ENCODE assay signal across 16 cellular contexts in genomic region chr3:152317184-152317583, GRCh38. TPM values are rescaled to one million over a fixed set of nuclear protein-coding genes. Genes with fewer than 3 reads are reported as not detected.
DNase-seq lines count a peak whose midpoint lies in the region; ATAC-seq and TF ChIP-seq lines count a peak whose summit lies in the region.
"Had no signal": no experiment of that assay in that cellular context is flagged by ENCODE, and none has a peak within 500 bp of the region (broad histone marks: within the 10 kb centered on the region; RNA-seq: fewer than 3 reads in every experiment).

No MANE protein-coding gene starts in this region.

- H3K4me1 Mint-ChIP-seq in T-helper 17 cell = peaks cover 62% of the 10 kb centered on the region
- peaks cover 61 to 100% (median 97%) of the 10 kb centered on the region in 7 donors for H3K4me1 Mint-ChIP-seq in naive thymus-derived CD4-positive, alpha-beta T cell

- H3K9me3 ChIP-seq in left ventricle myocardium inferior (replicated peaks) (no peaks in the 10 kb centered on the region), T-helper 17 cell (ENCODE audit: control insufficient read depth, low read length, poor library complexity, severe bottlenecking) (no peaks in the 10 kb centered on the region), vagina (no peaks in the 10 kb centered on the region)
- H3K9me3 ChIP-seq in naive thymus-derived CD4-positive, alpha-beta T cell (ENCODE audit: control insufficient read depth in 2 of 3, low read length in 3 of 3) = no peaks in the 10 kb centered on the region

- H3K4me1 ChIP-seq in left ventricle myocardium inferior = peaks cover 92% of the 10 kb centered on the region
- peaks cover 52 to 61% of the 10 kb centered on the region in 2 donors for H3K4me1 ChIP-seq in naive thymus-derived CD4-positive, alpha-beta T cell (ENCODE audit: control insufficient read depth in 2 of 2, insufficient read depth in 2 of 2, low read length in 2 of 2)
- peaks cover 69% of the 10 kb centered on the region for H3K4me1 ChIP-seq in vagina

- H3K36me3 ChIP-seq in left ventricle myocardium inferior (no peaks in the 10 kb centered on the region), vagina (no peaks in the 10 kb centered on the region)
- H3K36me3 ChIP-seq in naive thymus-derived CD4-positive, alpha-beta T cell (ENCODE audit: control insufficient read depth in 2 of 3, insufficient read depth in 3 of 3, low read length in 3 of 3) = peaks cover 0 to 4% (median 3%) of the 10 kb centered on the region in 3 experiments

- POLR2A ChIA-PET in naive thymus-derived CD4-positive, alpha-beta T cell (lab: Charles Lee) = interaction anchor here (0.6 to 1.1 kb wide), 4 partner anchors 14 to 123 kb away, joined by 3 to 5 read pairs (median 3); no protein-coding TSS in a partner anchor

- peak overlapping the region; percentile 9 for H3K4me3 ChIP-seq in left ventricle myocardium inferior
- no peak overlapping the region for H3K4me3 ChIP-seq in naive thymus-derived CD4-positive, alpha-beta T cell (ENCODE audit: low read length)
- H3K4me3 ChIP-seq in vagina = no peak overlapping the region
- H3K4me3 ChIP-seq: PC-9 had no signal

- ATAC-seq in T-helper 17 cell (no peak), GM19463 (IDR thresholded peaks at IDR 0.05; ENCODE audit: unreplicated experiment) (no peak)
- ATAC-seq in naive thymus-derived CD4-positive, alpha-beta T cell = no peak

- H3K27me3 ChIP-seq in left ventricle myocardium inferior (ENCODE audit: low read depth) = no peaks in the 10 kb centered on the region
- no peaks in the 10 kb centered on the region for H3K27me3 ChIP-seq in naive thymus-derived CD4-positive, alpha-beta T cell (ENCODE audit: control insufficient read depth in 2 of 2, insufficient read depth in 2 of 2, low read length in 2 of 2)
- H3K27me3 ChIP-seq in vagina = no peaks in the 10 kb centered on the region

- TF ChIP-seq CTCF in left ventricle myocardium inferior (IDR thresholded peaks at IDR 0.05; ENCODE audit: borderline replicate concordance) = no peak
- TF ChIP-seq CTCF in vagina (IDR thresholded peaks at IDR 0.05) = no peak

- TF ChIP-seq POLR2A in vagina (IDR thresholded peaks at IDR 0.05) = no peak

- H3K9me3 Mint-ChIP-seq in naive thymus-derived CD4-positive, alpha-beta T cell = no peaks in the 10 kb centered on the region
- H3K9me3 Mint-ChIP-seq: T-helper 1 cell treated with Interleukin-12 subunit alpha and Interleukin-12 subunit beta and Interleukin-4 antibody, amounts not matched to agents 30 μg/mL and 1 μg/mL, for 36 hours had no signal

- CTCF ChIA-PET in naive thymus-derived CD4-positive, alpha-beta T cell (lab: Charles Lee) = no interaction called here

- intact Hi-C loops in left ventricle myocardium inferior (cut with micrococcal nuclease) = no loop called here
- intact Hi-C loops in cardiac septum (cut with DNase I) = loop anchor here (5.0 kb wide), 1 partner anchor 50 kb away; the partner anchor contains the start of gene MBNL1
- intact Hi-C loops in naive thymus-derived CD4-positive, alpha-beta T cell (cut with micrococcal nuclease) = no loop called here
- intact Hi-C loops in vagina (cut with DNase I) = no loop called here

- H3K36me3 Mint-ChIP-seq in T-helper 17 cell (ENCODE audit: low read depth) = peaks cover 3% of the 10 kb centered on the region
- H3K36me3 Mint-ChIP-seq in naive thymus-derived CD4-positive, alpha-beta T cell = peaks cover 0 to 38% (median 20%) of the 10 kb centered on the region in 5 donors

- no peaks in the 10 kb centered on the region for H3K27me3 Mint-ChIP-seq in T-helper 17 cell
- no peaks in the 10 kb centered on the region for H3K27me3 Mint-ChIP-seq in naive thymus-derived CD4-positive, alpha-beta T cell

- DNase-seq in left ventricle myocardium inferior (no peak), cardiac septum (ENCODE audit: low spot score) (no peak), T-helper 17 cell (no peak), vagina (ENCODE audit: extremely low spot score in 2 of 2) (no peak), A172 (ENCODE audit: low spot score) (no peak)
- DNase-seq in naive thymus-derived CD4-positive, alpha-beta T cell = no peak
- DNase-seq in activated CD4-positive, alpha-beta T cell treated with anti-CD3 and anti-CD28 coated beads, Interleukin-2, amount 50 U/mL, for 48 hours = no peak
- DNase-seq: activated CD4-positive, alpha-beta T cell treated with anti-CD3 and anti-CD28 coated beads for 4 hours; effector memory CD4-positive, alpha-beta T cell; GF-D8; kidney; stimulated activated CD4-positive, alpha-beta T cell treated with anti-CD3 and anti-CD28 coated beads, Interleukin-2, amount 100 ng/mL, for 48 hours had no signal

- H3K27ac Mint-ChIP-seq in T-helper 17 cell = peak overlapping the region; percentile 94
- H3K27ac Mint-ChIP-seq in naive thymus-derived CD4-positive, alpha-beta T cell = peak overlapping the region in 6 of 9 donors; percentile 48 to 80 (median 62)

- H3K27ac ChIP-seq in left ventricle myocardium inferior (replicated peaks) (peak overlapping the region; percentile 76), vagina (peak overlapping the region; percentile 69)
- H3K27ac ChIP-seq in naive thymus-derived CD4-positive, alpha-beta T cell (ENCODE audit: low read depth, low read length) = peak overlapping the region; percentile 15
- H3K27ac ChIP-seq: C4-2B, PC-9 had no signal

- no peak overlapping the region for H3K4me3 Mint-ChIP-seq in T-helper 17 cell
- H3K4me3 Mint-ChIP-seq in naive thymus-derived CD4-positive, alpha-beta T cell = peak overlapping the region in 8 of 10 donors; percentile 5 to 64 (median 48)
- H3K4me3 Mint-ChIP-seq: T-helper 1 cell treated with Interleukin-12 subunit alpha and Interleukin-12 subunit beta and Interleukin-4 antibody, amounts not matched to agents 30 μg/mL and 1 μg/mL, for 36 hours had no signal

RNA-seq across cellular contexts. Expression of gene MBNL1, which starts 48.5 kb away (rescaled TPM):
- total RNA-seq in left ventricle myocardium inferior (172 TPM), cardiac septum (178 TPM), T-helper 17 cell (100 to 1,000 TPM; 641 to 725 TPM), vagina (311 TPM)
- total RNA-seq in naive thymus-derived CD4-positive, alpha-beta T cell = 100 to 1,000 TPM; 459 to 675 (median 508) TPM
- 100 to 1,000 TPM; 371 to 389 TPM for polyA plus RNA-seq in naive thymus-derived CD4-positive, alpha-beta T cell
- 137 and 161 TPM in 2 replicates for total RNA-seq in A172 (2014; rRNA removed; shearing (Covaris generic))

Comparison
In these comparisons a context has a peak if more than half of its experiments do, and no peak if none do; other contexts are left out.
1. H3K27ac ChIP-seq: peak in every context shown above with its lines; median percentile 76 in left ventricle myocardium inferior; 69 in vagina; 15 in naive thymus-derived CD4-positive, alpha-beta T cell.